In genomic region chr15:94360251-94360671, GRCh38 we compare ENCODE assay signal across 19 cellular contexts.
DNase-seq lines count a peak whose midpoint lies in the region; ATAC-seq and TF ChIP-seq lines count a peak whose summit lies in the region.
"Had no signal": no experiment of that assay in that cellular context is flagged by ENCODE, and none has a peak within 500 bp of the region (broad histone marks: within the 10 kb centered on the region; RNA-seq: fewer than 3 reads in every experiment).

No MANE protein-coding gene starts in this region.

- peak overlapping the region; percentile 67 for H3K27ac Mint-ChIP-seq in activated naive CD8-positive, alpha-beta T cell treated with anti-CD3 and anti-CD28 coated beads, Interleukin-2, amount 10 ng/mL, durations not matched to agents 7 days and 5 days
- no peak overlapping the region for H3K27ac Mint-ChIP-seq in activated naive CD8-positive, alpha-beta T cell treated with anti-CD3 and anti-CD28 coated beads for 36 hours
- peak overlapping the region in 5 of 6 donors; percentile 31 to 87 (median 64) for H3K27ac Mint-ChIP-seq in immature natural killer cell
- peak overlapping the region; percentile 78 to 81 for H3K27ac Mint-ChIP-seq in natural killer cell
- no peak overlapping the region for H3K27ac Mint-ChIP-seq in progenitor cell of endocrine pancreas

- intact Hi-C loops in natural killer cell (cut with micrococcal nuclease) = no loop called here

- peak overlapping the region; percentile 1 for H3K4me3 Mint-ChIP-seq in activated naive CD8-positive, alpha-beta T cell treated with anti-CD3 and anti-CD28 coated beads, Interleukin-2, amount 10 ng/mL, durations not matched to agents 7 days and 5 days
- H3K4me3 Mint-ChIP-seq in activated naive CD8-positive, alpha-beta T cell treated with anti-CD3 and anti-CD28 coated beads for 36 hours = no peak overlapping the region
- peak overlapping the region in 1 of 5 donors; percentile 50 for H3K4me3 Mint-ChIP-seq in immature natural killer cell
- H3K4me3 Mint-ChIP-seq in natural killer cell = no peak overlapping the region
- H3K4me3 Mint-ChIP-seq in progenitor cell of endocrine pancreas (ENCODE audit: low read depth) = no peak overlapping the region

- no peak for DNase-seq in activated naive CD8-positive, alpha-beta T cell treated with anti-CD3 and anti-CD28 coated beads, Interleukin-2, amount 10 ng/mL, durations not matched to agents 7 days and 5 days
- no peak for DNase-seq in activated naive CD8-positive, alpha-beta T cell treated with anti-CD3 and anti-CD28 coated beads for 36 hours
- no peak for DNase-seq in immature natural killer cell
- DNase-seq in natural killer cell = no peak
- no peak for DNase-seq in NCI-H2029 treated with DMSO at 0.1 percent for 48 hours (lab: John Stamatoyannopoulos, UW)
- DNase-seq in globus pallidus (ENCODE audit: low spot score) = no peak
- DNase-seq in progenitor cell of endocrine pancreas (ENCODE audit: low spot score, unreplicated experiment) = no peak
- DNase-seq: BE2C, DMS53, EL, GF-D8, Karpas-422, NCI-H1417, NCI-H1694 treated with DMSO at 0.1 percent for 48 hours, NCI-H2107, NCI-H446 treated with DMSO at 0.1 percent for 48 hours, NCI-H526 treated with DMSO at 0.1 percent for 48 hours, OCI-M1, SHP77 had no signal

- H3K36me3 Mint-ChIP-seq in activated naive CD8-positive, alpha-beta T cell treated with anti-CD3 and anti-CD28 coated beads, Interleukin-2, amount 10 ng/mL, durations not matched to agents 7 days and 5 days = peaks cover 24% of the 10 kb centered on the region
- peaks cover 7% of the 10 kb centered on the region for H3K36me3 Mint-ChIP-seq in activated naive CD8-positive, alpha-beta T cell treated with anti-CD3 and anti-CD28 coated beads for 36 hours
- H3K36me3 Mint-ChIP-seq in immature natural killer cell (peaks cover 6 to 33% (median 24%) of the 10 kb centered on the region in 3 donors), natural killer cell (peaks cover 17% of the 10 kb centered on the region), progenitor cell of endocrine pancreas (ENCODE audit: insufficient read depth) (no peaks in the 10 kb centered on the region)

- POLR2A ChIA-PET in activated naive CD8-positive, alpha-beta T cell treated with anti-CD3 and anti-CD28 coated beads, Interleukin-2, amount 10 ng/mL, durations not matched to agents 7 days and 5 days (lab: Charles Lee) = interaction anchor here (0.7 kb wide), 1 partner anchor 1528 kb away, joined by 6 read pairs; no protein-coding TSS in a partner anchor

- no peaks in the 10 kb centered on the region for H3K9me3 Mint-ChIP-seq in activated naive CD8-positive, alpha-beta T cell treated with anti-CD3 and anti-CD28 coated beads, Interleukin-2, amount 10 ng/mL, durations not matched to agents 7 days and 5 days
- no peaks in the 10 kb centered on the region for H3K9me3 Mint-ChIP-seq in activated naive CD8-positive, alpha-beta T cell treated with anti-CD3 and anti-CD28 coated beads for 36 hours
- H3K9me3 Mint-ChIP-seq in immature natural killer cell (no peaks in the 10 kb centered on the region), natural killer cell (no peaks in the 10 kb centered on the region), progenitor cell of endocrine pancreas (ENCODE audit: low read depth) (no peaks in the 10 kb centered on the region)

- no peaks in the 10 kb centered on the region for H3K27me3 Mint-ChIP-seq in activated naive CD8-positive, alpha-beta T cell treated with anti-CD3 and anti-CD28 coated beads, Interleukin-2, amount 10 ng/mL, durations not matched to agents 7 days and 5 days
- no peaks in the 10 kb centered on the region for H3K27me3 Mint-ChIP-seq in activated naive CD8-positive, alpha-beta T cell treated with anti-CD3 and anti-CD28 coated beads for 36 hours
- peaks cover 0 to 7% (median 0%) of the 10 kb centered on the region in 3 donors for H3K27me3 Mint-ChIP-seq in immature natural killer cell (ENCODE audit: low read depth in 3 of 3)
- H3K27me3 Mint-ChIP-seq in natural killer cell (ENCODE audit: low read depth in 2 of 2) = no peaks in the 10 kb centered on the region
- H3K27me3 Mint-ChIP-seq in progenitor cell of endocrine pancreas = peaks cover 3% of the 10 kb centered on the region

- no peak for ATAC-seq in activated naive CD8-positive, alpha-beta T cell treated with anti-CD3 and anti-CD28 coated beads, Interleukin-2, amount 10 ng/mL, durations not matched to agents 7 days and 5 days (ENCODE audit: low read depth)
- peak in 1 of 3 donors; percentile 25 for ATAC-seq in natural killer cell

- H3K4me1 Mint-ChIP-seq in activated naive CD8-positive, alpha-beta T cell treated with anti-CD3 and anti-CD28 coated beads, Interleukin-2, amount 10 ng/mL, durations not matched to agents 7 days and 5 days = peaks cover 11% of the 10 kb centered on the region
- H3K4me1 Mint-ChIP-seq in activated naive CD8-positive, alpha-beta T cell treated with anti-CD3 and anti-CD28 coated beads for 36 hours = no peaks in the 10 kb centered on the region
- H3K4me1 Mint-ChIP-seq in immature natural killer cell (peaks cover 32 to 85% of the 10 kb centered on the region in 2 donors), natural killer cell (peaks cover 43 to 47% of the 10 kb centered on the region in 2 donors), progenitor cell of endocrine pancreas (ENCODE audit: low read depth) (peaks cover 7% of the 10 kb centered on the region)

- no peak for TF ChIP-seq CTCF in natural killer cell (IDR thresholded peaks at IDR 0.05)
- no peak for TF ChIP-seq CTCF in progenitor cell of endocrine pancreas (IDR thresholded peaks at IDR 0.05; ENCODE audit: unreplicated experiment)

Comparison
In these comparisons a context has a peak if more than half of its experiments do, and no peak if none do; other contexts are left out.
1. H3K27ac Mint-ChIP-seq: peak in activated naive CD8-positive, alpha-beta T cell treated with anti-CD3 and anti-CD28 coated beads, Interleukin-2, amount 10 ng/mL, durations not matched to agents 7 days and 5 days (single experiment), immature natural killer cell (5 of 6) and natural killer cell (2 of 2); none in activated naive CD8-positive, alpha-beta T cell treated with anti-CD3 and anti-CD28 coated beads for 36 hours (single experiment) and progenitor cell of endocrine pancreas (single experiment).